In genomic region chr22:39021552-39022250, GRCh38 we compare ENCODE assay signal across 9 cellular contexts. TPM values are rescaled to one million over a fixed set of nuclear protein-coding genes. Genes with fewer than 3 reads are reported as not detected.
DNase-seq lines count a peak whose midpoint lies in the region; FAIRE-seq and TF ChIP-seq lines count a peak whose summit lies in the region.
"Had no signal": no experiment of that assay in that cellular context is flagged by ENCODE, and none has a peak within 500 bp of the region (broad histone marks: within the 10 kb centered on the region; RNA-seq: fewer than 3 reads in every experiment).

No MANE protein-coding gene starts in this region.

- peak; percentile 21 for DNase-seq in stimulated activated CD4-positive, alpha-beta T cell treated with anti-CD3 and anti-CD28 coated beads, Interleukin-15, amount 100 ng/mL, for 24 hours
- DNase-seq in stimulated activated CD4-positive, alpha-beta T cell treated with anti-CD3 and anti-CD28 coated beads, Interleukin-4, amount 100 ng/mL, for 1 hour, result no peak
- DNase-seq in bronchial epithelial cell (ENCODE audit: low read depth) (no peak), NCI-H524 (lab: John Stamatoyannopoulos, UW) (no peak), hepatic stellate cell (ENCODE audit: low spot score) (no peak), activated gamma-delta T cell treated with Interleukin-2 at 50 U/mL for 16 hours (no peak)
- no peak for DNase-seq in NK-92 treated with Interleukin-12 subunit alpha and Interleukin-12 subunit beta, amount 100 ng/mL, for 24 hours (lab: John Stamatoyannopoulos, UW)
- DNase-seq: activated CD4-positive, CD25-positive, alpha-beta regulatory T cell had no signal

- no peak overlapping the region for H3K9ac ChIP-seq in muscle layer of colon (ENCODE audit: low read length)

- H3K4me3 ChIP-seq in bronchial epithelial cell (ENCODE audit: low read depth, low read length) (no peak overlapping the region), muscle layer of colon (ENCODE audit: low read depth in 1 of 2, low read length in 2 of 2) (peak overlapping the region in 1 of 2 donors; percentile 9)

- FAIRE-seq in bronchial epithelial cell (lab: Jason Lieb, UNC), result peak; percentile 83

- H3K36me3 ChIP-seq in bronchial epithelial cell (ENCODE audit: control insufficient read depth, insufficient read depth, low read length) (peaks cover 2% of the 10 kb centered on the region), muscle layer of colon (ENCODE audit: insufficient read depth, low read length) (no peaks in the 10 kb centered on the region)

- no peaks in the 10 kb centered on the region for H3K9me3 ChIP-seq in muscle layer of colon (ENCODE audit: low read length)

- H3K4me1 ChIP-seq in muscle layer of colon (ENCODE audit: insufficient read depth, low read length), result no peaks in the 10 kb centered on the region

- no peaks in the 10 kb centered on the region for H3K27me3 ChIP-seq in bronchial epithelial cell (ENCODE audit: control insufficient read depth, insufficient read depth, low read length)
- H3K27me3 ChIP-seq in muscle layer of colon (ENCODE audit: control insufficient read depth in 1 of 2, insufficient read depth in 2 of 2, low read length in 2 of 2), result no peaks in the 10 kb centered on the region

- peak overlapping the region; percentile 1 for H3K27ac ChIP-seq in muscle layer of colon (ENCODE audit: low read depth, low read length)

- TF ChIP-seq CTCF in bronchial epithelial cell (IDR thresholded peaks at IDR 0.05; ENCODE audit: insufficient read depth, low read length, severe bottlenecking), result no peak

RNA-seq across cellular contexts. Expression of gene APOBEC3D, which starts 0.8 kb away (rescaled TPM):
- 0.26 TPM in 1 of 2 replicates, not detected in the other for total RNA-seq in bronchial epithelial cell

RNA-seq across cellular contexts. Expression of gene APOBEC3C, which starts 7.6 kb away (rescaled TPM):
- 4.1 and 4.2 TPM in 2 replicates for total RNA-seq in bronchial epithelial cell

RNA-seq across cellular contexts. Expression of gene APOBEC3F, which starts 19.0 kb away (rescaled TPM):
- 0.79 and 2.0 TPM in 2 replicates for total RNA-seq in bronchial epithelial cell

RNA-seq across cellular contexts. Expression of gene APOBEC3B, which starts 39.6 kb away (rescaled TPM):
- total RNA-seq in bronchial epithelial cell, result 0.26 TPM in 1 of 2 replicates, not detected in the other

RNA-seq across cellular contexts. Expression of gene APOBEC3G, which starts 55.4 kb away (rescaled TPM):
- 1.2 and 3.4 TPM in 2 replicates for total RNA-seq in bronchial epithelial cell
